In genomic region chr2:62895632-62896009, GRCh38 we compare ENCODE assay signal across 1 cellular context.
TF ChIP-seq lines count a peak whose summit lies in the region.

No MANE protein-coding gene starts in this region.

TF ChIP-seq in IMR-90, 13 proteins besides CTCF, POLR2A, EP300 and RAD21:
- no peak for TF ChIP-seq MAFK (IDR thresholded peaks at IDR 0.05; ENCODE audit: low read depth, low read length)
- no peak for TF ChIP-seq NFE2L2 (IDR thresholded peaks at IDR 0.05; ENCODE audit: low read depth, low read length)
- no peak for TF ChIP-seq SMC3 (IDR thresholded peaks at IDR 0.05; ENCODE audit: low read depth, low read length)
- no peak for TF ChIP-seq CHD1 (IDR thresholded peaks at IDR 0.05; ENCODE audit: low read depth, low read length)
- TF ChIP-seq BHLHE40 (IDR thresholded peaks at IDR 0.05; ENCODE audit: low read depth, low read length): no peak
- TF ChIP-seq USF2 (IDR thresholded peaks at IDR 0.05; ENCODE audit: low read depth, low read length): no peak
- TF ChIP-seq CEBPB (IDR thresholded peaks at IDR 0.05; ENCODE audit: low read depth, low read length): peak; percentile 90
- 0 out of 2 replicates have a peak, but pooled peaks have one; percentile 11 for TF ChIP-seq FOS (IDR thresholded peaks at IDR 0.05; ENCODE audit: low read depth, low read length)
- no peak for TF ChIP-seq RCOR1 (IDR thresholded peaks at IDR 0.05; ENCODE audit: insufficient replicate concordance, low read length)
- TF ChIP-seq MAZ (IDR thresholded peaks at IDR 0.05; ENCODE audit: borderline replicate concordance, low read depth, low read length): no peak
- no peak for TF ChIP-seq RFX5 (IDR thresholded peaks at IDR 0.05; ENCODE audit: low read depth, low read length)
